13 cellular contexts compared by ENCODE assay signal in the genomic region with DNA sequence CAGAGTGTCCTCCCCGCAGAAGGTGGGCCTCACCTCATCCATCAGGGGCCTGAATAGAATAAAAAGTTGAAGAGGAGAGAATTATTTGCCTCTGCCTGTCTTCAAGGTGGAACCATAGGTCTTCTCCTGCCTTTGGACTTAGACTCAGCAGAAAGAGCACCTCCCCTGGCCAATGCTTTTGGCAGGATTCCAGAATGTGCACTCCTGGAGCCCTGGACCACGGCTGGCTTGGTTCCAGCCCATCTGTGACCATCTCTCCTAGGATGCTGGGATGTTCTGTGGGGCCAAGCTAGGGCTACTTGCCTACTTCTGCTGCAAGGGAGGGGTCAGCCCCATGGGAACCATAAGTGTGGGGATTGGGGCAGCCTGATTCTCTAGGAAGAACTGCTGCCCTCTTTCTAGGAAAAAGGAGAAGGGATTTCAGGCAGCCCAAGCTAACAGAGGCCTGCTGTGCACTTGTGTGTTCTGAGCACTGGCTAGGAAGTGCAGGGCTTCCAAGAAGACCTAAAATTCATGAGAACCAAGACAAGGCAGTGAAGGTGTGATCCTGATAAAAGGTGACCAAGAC. TPM values are rescaled to one million over a fixed set of nuclear protein-coding genes. Genes with fewer than 3 reads are reported as not detected.
DNase-seq lines count a peak whose midpoint lies in the region; ATAC-seq and TF ChIP-seq lines count a peak whose summit lies in the region.
"Had no signal": no experiment of that assay in that cellular context is flagged by ENCODE, and none has a peak within 500 bp of the region (broad histone marks: within the 10 kb centered on the region; RNA-seq: fewer than 3 reads in every experiment).

No MANE protein-coding gene starts in this region.

- H3K4me3 Mint-ChIP-seq in activated CD8-positive, alpha-beta memory T cell treated with anti-CD3 and anti-CD28 coated beads, Interleukin-2, amount 10 ng/mL, durations not matched to agents 7 days and 5 days, result no peak overlapping the region
- H3K4me3 Mint-ChIP-seq: activated naive CD8-positive, alpha-beta T cell treated with anti-CD3 and anti-CD28 coated beads, Interleukin-2, amount 50 U/mL, for 24 hours had no signal

- H3K9me2 ChIP-seq in PC-9 (ENCODE audit: insufficient read depth), result no peaks in the 10 kb centered on the region

- peaks cover 18% of the 10 kb centered on the region for H3F3A ChIP-seq in PC-9 (ENCODE audit: insufficient read depth, low read depth)

- H3K9me3 ChIP-seq in PC-9 (ENCODE audit: insufficient read depth, low read depth) (0 out of 2 replicates have a peak, but pooled peaks cover 8% of the 10 kb centered on the region), stomach (peaks cover 0 to 7% (median under 1%) of the 10 kb centered on the region in 4 donors)

- H2AFZ ChIP-seq in PC-9, result peak overlapping the region; percentile 75; the same call in 1 of the 2 replicates

- H3K4me1 Mint-ChIP-seq in activated CD8-positive, alpha-beta memory T cell treated with anti-CD3 and anti-CD28 coated beads, Interleukin-2, amount 10 ng/mL, durations not matched to agents 7 days and 5 days, result no peaks in the 10 kb centered on the region
- H3K4me1 Mint-ChIP-seq: activated naive CD8-positive, alpha-beta T cell treated with anti-CD3 and anti-CD28 coated beads, Interleukin-2, amount 50 U/mL, for 24 hours had no signal

- no peaks in the 10 kb centered on the region for H3K79me2 ChIP-seq in PC-9 (ENCODE audit: low read depth)

- CTCF ChIA-PET in activated CD8-positive, alpha-beta memory T cell treated with anti-CD3 and anti-CD28 coated beads, Interleukin-2, amount 10 ng/mL, durations not matched to agents 7 days and 5 days (lab: Charles Lee), result no interaction called here
- CTCF ChIA-PET in PC-9 (lab: Charles Lee), result no interaction called here

- H3K4me1 ChIP-seq in PC-9 (replicated peaks; ENCODE audit: insufficient read depth), result peaks cover 32% of the 10 kb centered on the region
- H3K4me1 ChIP-seq in stomach, result peaks cover 7 to 21% (median 19%) of the 10 kb centered on the region in 4 donors
- H3K4me1 ChIP-seq: esophagus muscularis mucosa had no signal

- peak; percentile 4 for DNase-seq in activated CD8-positive, alpha-beta memory T cell treated with anti-CD3 and anti-CD28 coated beads, Interleukin-2, amount 10 ng/mL, durations not matched to agents 7 days and 5 days
- DNase-seq in activated CD8-positive, alpha-beta memory T cell treated with anti-CD3 and anti-CD28 coated beads for 24 hours, result no peak
- DNase-seq in PC-9 (peak; percentile 55 to 59), left colon (peak in 1 of 2 donors; percentile 75), stomach (peak; percentile 54)
- DNase-seq in effector CD8-positive, alpha-beta T cell (lab: John Stamatoyannopoulos, UW), result no peak
- DNase-seq: activated naive CD8-positive, alpha-beta T cell treated with anti-CD3 and anti-CD28 coated beads, Interleukin-2, amount 50 U/mL, for 24 hours; activated T-cell treated with anti-CD3 and anti-CD28 coated beads for 4 hours; DND-41 had no signal

- POLR2A ChIA-PET in PC-9 (lab: Charles Lee; ENCODE audit: unreplicated experiment), result interaction anchor here (0.6 to 1.1 kb wide), 3 partner anchors 14 to 1057 kb away, joined by 4 to 7 read pairs (median 6); partner anchors contain the start of gene SHANK2

- H3K27me3 ChIP-seq in PC-9 (ENCODE audit: insufficient read depth, low read depth), result no peaks in the 10 kb centered on the region
- peaks cover 0 to 7% (median 0%) of the 10 kb centered on the region in 3 donors for H3K27me3 ChIP-seq in stomach
- H3K27me3 ChIP-seq: upper lobe of left lung had no signal

- H3K4me3 ChIP-seq in PC-9, result peak overlapping the region; percentile 55
- H3K4me3 ChIP-seq in stomach, result peak overlapping the region in 3 of 4 donors; percentile 11 to 24 (median 18)
- H3K4me3 ChIP-seq: esophagus muscularis mucosa had no signal

- H3K27ac ChIP-seq in PC-9 (peak overlapping the region; percentile 90), stomach (peak overlapping the region; percentile 78 to 82 (median 80))
- H3K27ac ChIP-seq: esophagus muscularis mucosa had no signal

- no peaks in the 10 kb centered on the region for H3K36me3 Mint-ChIP-seq in activated CD8-positive, alpha-beta memory T cell treated with anti-CD3 and anti-CD28 coated beads, Interleukin-2, amount 10 ng/mL, durations not matched to agents 7 days and 5 days

- H3K4me2 ChIP-seq in PC-9, result peak overlapping the region; percentile 83

- intact Hi-C loops in PC-9 (cut with micrococcal nuclease; ENCODE audit: unreplicated experiment) (loop anchor here (1.0 to 2.0 kb wide), 2 partner anchors 15 to 32 kb away; partner anchors contain the start of gene SHANK2), left colon (cut with DNase I, micrococcal nuclease) (no loop called here), stomach (cut with DNase I; ENCODE audit: low total_unique reads) (no loop called here)

- no peak for TF ChIP-seq EP300 in stomach (IDR thresholded peaks at IDR 0.05)

- no peaks in the 10 kb centered on the region for H3K9me3 Mint-ChIP-seq in activated CD8-positive, alpha-beta memory T cell treated with anti-CD3 and anti-CD28 coated beads, Interleukin-2, amount 10 ng/mL, durations not matched to agents 7 days and 5 days (ENCODE audit: low read depth)

- no peak overlapping the region for H3K27ac Mint-ChIP-seq in activated CD8-positive, alpha-beta memory T cell treated with anti-CD3 and anti-CD28 coated beads, Interleukin-2, amount 10 ng/mL, durations not matched to agents 7 days and 5 days
- H3K27ac Mint-ChIP-seq: activated naive CD8-positive, alpha-beta T cell treated with anti-CD3 and anti-CD28 coated beads, Interleukin-2, amount 50 U/mL, for 24 hours had no signal

- ATAC-seq in activated CD8-positive, alpha-beta memory T cell treated with anti-CD3 and anti-CD28 coated beads, Interleukin-2, amount 10 ng/mL, durations not matched to agents 7 days and 5 days, result no peak
- ATAC-seq in left colon (peak; percentile 56), GM18909 (IDR thresholded peaks at IDR 0.05; ENCODE audit: poor library complexity, unreplicated experiment) (no peak), HG02642 (IDR thresholded peaks at IDR 0.05; ENCODE audit: poor library complexity, unreplicated experiment) (no peak)
- ATAC-seq: activated naive CD8-positive, alpha-beta T cell treated with anti-CD3 and anti-CD28 coated beads, Interleukin-2, amount 50 U/mL, for 24 hours had no signal

- TF ChIP-seq POLR2A in stomach (IDR thresholded peaks at IDR 0.05), result no peak

- no peak for TF ChIP-seq CTCF in PC-9 (conservative IDR thresholded peaks at IDR 0.05)
- TF ChIP-seq CTCF in stomach (IDR thresholded peaks at IDR 0.05), result no peak

- WGBS in stomach, 5 donors, result 42 to 53% (median 46%) methylated on average over 2 of the region's 2 CpGs

- H3K36me3 ChIP-seq in PC-9 (ENCODE audit: low read depth), result no peaks in the 10 kb centered on the region
- no peaks in the 10 kb centered on the region for H3K36me3 ChIP-seq in stomach
- H3K36me3 ChIP-seq: esophagus muscularis mucosa, upper lobe of left lung had no signal

- no TSS peak for BruUV-seq in PC-9 (replicated peaks; lab: Mats Ljungman, UMichigan)

- no peaks in the 10 kb centered on the region for H3K27me3 Mint-ChIP-seq in activated CD8-positive, alpha-beta memory T cell treated with anti-CD3 and anti-CD28 coated beads, Interleukin-2, amount 10 ng/mL, durations not matched to agents 7 days and 5 days

- H4K20me1 ChIP-seq in PC-9 (ENCODE audit: insufficient read depth), result no peaks in the 10 kb centered on the region

RNA-seq across cellular contexts. Expression of gene SHANK2, which starts 32.2 kb away (rescaled TPM):
- not detected for total RNA-seq in activated CD8-positive, alpha-beta memory T cell treated with anti-CD3 and anti-CD28 coated beads, Interleukin-2, amount 10 ng/mL, durations not matched to agents 7 days and 5 days
- total RNA-seq in PC-9 (2021), result 49.2 and 50.5 TPM in 2 replicates
- total RNA-seq in left colon, result 10 to 100 TPM; 28.6 to 43.0 TPM
- 100 to 1,000 TPM in 1 of 5 donors, 10 to 100 TPM in 4; 15.4 to 126 (median 88.6) TPM for total RNA-seq in stomach
- 1 to 10 TPM; 1.6 to 6.2 (median 2.1) TPM for polyA plus RNA-seq in stomach

Comparison
In these comparisons a context has a peak if more than half of its experiments do, and no peak if none do; other contexts are left out.
1. DNase-seq: peak in activated CD8-positive, alpha-beta memory T cell treated with anti-CD3 and anti-CD28 coated beads, Interleukin-2, amount 10 ng/mL, durations not matched to agents 7 days and 5 days (single experiment), PC-9 (2 of 2) and stomach (single experiment); none in activated CD8-positive, alpha-beta memory T cell treated with anti-CD3 and anti-CD28 coated beads for 24 hours (single experiment) and effector CD8-positive, alpha-beta T cell (single experiment).
2. RNA of gene SHANK2, which starts 32.2 kb away (total RNA-seq): 15.4 to 126 TPM in stomach, 49.2 to 50.5 TPM in PC-9 and 28.6 to 43.0 TPM in left colon; not detected in activated CD8-positive, alpha-beta memory T cell treated with anti-CD3 and anti-CD28 coated beads, Interleukin-2, amount 10 ng/mL, durations not matched to agents 7 days and 5 days; every median in the first group is over 10 times any median in the second.